ENCODE assay signal across 1 cellular context in the genomic region with DNA sequence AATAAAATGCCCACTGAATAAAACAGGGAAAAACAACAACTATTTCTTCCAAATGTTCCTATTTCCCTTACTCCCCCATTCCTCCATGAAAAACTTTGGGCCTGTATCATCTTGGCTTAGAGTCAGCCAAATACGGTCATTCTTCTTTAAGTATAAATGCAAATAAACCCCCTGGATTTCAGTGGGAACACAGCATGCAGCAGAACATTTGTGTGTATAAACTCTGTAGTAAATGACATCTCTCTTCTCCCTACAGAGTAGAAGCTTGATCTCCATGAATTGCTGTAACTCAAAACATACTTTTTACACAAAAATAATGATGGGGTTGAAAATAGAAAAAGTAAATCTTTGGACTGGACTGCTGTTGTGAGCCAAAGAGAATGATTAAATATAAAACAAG.
TF ChIP-seq lines count a peak whose summit lies in the region.

No MANE protein-coding gene starts in this region.

TF ChIP-seq in HCT116, 20 proteins besides CTCF, POLR2A, EP300 and RAD21:
- TF ChIP-seq EZH2phosphoT487 (IDR thresholded peaks at IDR 0.05; ENCODE audit: borderline replicate concordance) (no peak), ELF1 (IDR thresholded peaks at IDR 0.05; ENCODE audit: borderline replicate concordance, low read depth) (no peak), SIN3A (IDR thresholded peaks at IDR 0.05; ENCODE audit: low read depth) (no peak), SP1 (IDR thresholded peaks at IDR 0.05; ENCODE audit: low read depth) (no peak), JUND (IDR thresholded peaks at IDR 0.05) (no peak)
- TF ChIP-seq, protein P1, sequence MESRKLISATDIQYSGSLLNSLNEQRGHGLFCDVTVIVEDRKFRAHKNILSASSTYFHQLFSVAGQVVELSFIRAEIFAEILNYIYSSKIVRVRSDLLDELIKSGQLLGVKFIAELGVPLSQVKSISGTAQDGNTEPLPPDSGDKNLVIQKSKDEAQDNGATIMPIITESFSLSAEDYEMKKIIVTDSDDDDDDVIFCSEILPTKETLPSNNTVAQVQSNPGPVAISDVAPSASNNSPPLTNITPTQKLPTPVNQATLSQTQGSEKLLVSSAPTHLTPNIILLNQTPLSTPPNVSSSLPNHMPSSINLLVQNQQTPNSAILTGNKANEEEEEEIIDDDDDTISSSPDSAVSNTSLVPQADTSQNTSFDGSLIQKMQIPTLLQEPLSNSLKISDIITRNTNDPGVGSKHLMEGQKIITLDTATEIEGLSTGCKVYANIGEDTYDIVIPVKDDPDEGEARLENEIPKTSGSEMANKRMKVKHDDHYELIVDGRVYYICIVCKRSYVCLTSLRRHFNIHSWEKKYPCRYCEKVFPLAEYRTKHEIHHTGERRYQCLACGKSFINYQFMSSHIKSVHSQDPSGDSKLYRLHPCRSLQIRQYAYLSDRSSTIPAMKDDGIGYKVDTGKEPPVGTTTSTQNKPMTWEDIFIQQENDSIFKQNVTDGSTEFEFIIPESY (IDR thresholded peaks at IDR 0.05; ENCODE audit: extremely low read depth, insufficient replicate concordance, low read length) = no peak
